ENCODE assay signal across 21 cellular contexts in genomic region chrX:13687203-13687602, GRCh38. TPM values are rescaled to one million over a fixed set of nuclear protein-coding genes. Genes with fewer than 3 reads are reported as not detected.
DNase-seq lines count a peak whose midpoint lies in the region; ATAC-seq, FAIRE-seq and TF ChIP-seq lines count a peak whose summit lies in the region.
"Had no signal": no experiment of that assay in that cellular context is flagged by ENCODE, and none has a peak within 500 bp of the region (broad histone marks: within the 10 kb centered on the region; RNA-seq: fewer than 3 reads in every experiment).

No MANE protein-coding gene starts in this region.

- TF ChIP-seq POLR2A in K562 (conservative IDR thresholded peaks at IDR 0.05) = no peak

- no peaks in the 10 kb centered on the region for H3K9me1 ChIP-seq in K562 (ENCODE audit: control insufficient read depth, insufficient read depth, low read length)

- DNase-seq in activated naive CD4-positive, alpha-beta T cell treated with anti-CD3 and anti-CD28 coated beads for 36 hours = no peak
- no peak for DNase-seq in activated naive CD4-positive, alpha-beta T cell (lab: John Stamatoyannopoulos, UW)
- DNase-seq in OCI-M1 (lab: John Stamatoyannopoulos, UW) = peak; percentile 38
- DNase-seq in K562 (ENCODE audit: extremely low read depth in 1 of 4, low spot score in 3 of 4) = no peak
- DNase-seq in AG20443 (ENCODE audit: low spot score) = no peak
- DNase-seq: erythroblast, HCEC 1CT, left cardiac atrium, mammary epithelial cell, NCI-H1417, NCI-H2081 treated with DMSO at 0.1 percent for 48 hours, NCI-H446, NCI-H82, SK-N-SH, substantia nigra, T-helper 9 cell, WERI-Rb-1 had no signal

- H3K27ac ChIP-seq in K562 (ENCODE audit: extremely low read depth, low read depth, low read length) = no peak overlapping the region
- H3K27ac ChIP-seq: BLaER1 treated with 17β-estradiol and CSF1 and Interleukin-3, amounts not matched to agents 10 nM and 100 nM; WERI-Rb-1 had no signal

- no peaks in the 10 kb centered on the region for H3K36me3 ChIP-seq in K562 (ENCODE audit: control insufficient read depth, insufficient read depth, low read length)
- H3K36me3 ChIP-seq: BLaER1 treated with 17β-estradiol and CSF1 and Interleukin-3, amounts not matched to agents 10 nM and 100 nM had no signal

- peaks cover 50% of the 10 kb centered on the region for H3K4me1 Mint-ChIP-seq in activated naive CD4-positive, alpha-beta T cell treated with anti-CD3 and anti-CD28 coated beads for 36 hours (ENCODE audit: low read depth)

- no TSS peak for BruUV-seq in K562 (replicated peaks; lab: Mats Ljungman, UMichigan)

- H3K9me3 ChIP-seq in K562 (replicated peaks; ENCODE audit: control insufficient read depth, insufficient read depth, low read depth, low read length) = no peaks in the 10 kb centered on the region

- POLR2A ChIA-PET in K562 (lab: Yijun Ruan, JAX) = interaction anchor here (0.6 to 1.9 kb wide), 2 partner anchors 10 to 391 kb away, joined by 3 to 6 read pairs; no protein-coding TSS in a partner anchor

- H3K4me1 ChIP-seq in K562 (replicated peaks in 1 of 2; ENCODE audit: control insufficient read depth in 2 of 2, insufficient read depth in 2 of 2, low read length in 2 of 2) = peaks cover 6 to 9% of the 10 kb centered on the region in 2 experiments; a peak in 2 of 5 replicates

- TF ChIP-seq RAD21 in K562 (CRISPR knock-in tag; conservative IDR thresholded peaks at IDR 0.05 in 1 of 2, IDR thresholded peaks at IDR 0.05 in 1 of 2) = no peak

- CTCF ChIA-PET in activated naive CD4-positive, alpha-beta T cell treated with anti-CD3 and anti-CD28 coated beads for 36 hours (lab: Charles Lee) = interaction anchor here (0.7 to 2.0 kb wide), 3 partner anchors 18 to 48 kb away, joined by 3 to 8 read pairs (median 5); partner anchors contain the start of genes OFD1 and TRAPPC2
- CTCF ChIA-PET in K562 (lab: Yijun Ruan, JAX; ENCODE audit: low intra/inter-chr PET ratio) = no interaction called here

- FAIRE-seq in K562 (lab: Jason Lieb, UNC) = no peak

- no peaks in the 10 kb centered on the region for H3K27me3 Mint-ChIP-seq in activated naive CD4-positive, alpha-beta T cell treated with anti-CD3 and anti-CD28 coated beads for 36 hours (ENCODE audit: low read depth)

- no peak overlapping the region for H3K4me3 Mint-ChIP-seq in activated naive CD4-positive, alpha-beta T cell treated with anti-CD3 and anti-CD28 coated beads for 36 hours

- H3K9me3 Mint-ChIP-seq in activated naive CD4-positive, alpha-beta T cell treated with anti-CD3 and anti-CD28 coated beads for 36 hours = no peaks in the 10 kb centered on the region

- peak overlapping the region; percentile 96 for H3K27ac Mint-ChIP-seq in activated naive CD4-positive, alpha-beta T cell treated with anti-CD3 and anti-CD28 coated beads for 36 hours
- H3K27ac Mint-ChIP-seq: brain had no signal

- TF ChIP-seq EP300 in K562 (IDR thresholded peaks at IDR 0.05; ENCODE audit: low read length) = no peak

- in situ Hi-C loops in K562 (cut with MboI) = no loop called here

- H3K36me3 Mint-ChIP-seq in activated naive CD4-positive, alpha-beta T cell treated with anti-CD3 and anti-CD28 coated beads for 36 hours (ENCODE audit: low read depth) = peaks cover 8% of the 10 kb centered on the region

- no peak overlapping the region for H3K4me3 ChIP-seq in K562
- H3K4me3 ChIP-seq: BLaER1 treated with 17β-estradiol and CSF1 and Interleukin-3, amounts not matched to agents 10 nM and 100 nM had no signal

- H3K4me2 ChIP-seq in K562 (ENCODE audit: insufficient read depth, low read length) = no peak overlapping the region
- H3K4me2 ChIP-seq: SK-N-SH had no signal

- H3K27me3 ChIP-seq in K562 (ENCODE audit: control insufficient read depth in 2 of 2, insufficient read depth in 2 of 2, low read length in 2 of 2) = no peaks in the 10 kb centered on the region

- WGBS in K562 (ENCODE audit: insufficient coverage, low coverage, missing lambda C conversion rate) = 11% methylated on average over 1 of the region's 1 CpG

- peaks cover 30% of the 10 kb centered on the region for H3K79me2 ChIP-seq in K562 (ENCODE audit: control insufficient read depth, insufficient read depth, low read length)

- no peaks in the 10 kb centered on the region for H4K20me1 ChIP-seq in K562 (replicated peaks; ENCODE audit: control insufficient read depth, insufficient read depth, low read length)

- no peak for TF ChIP-seq CTCF in K562 (IDR thresholded peaks at IDR 0.05 in 2 of 3, conservative IDR thresholded peaks at IDR 0.05 in 1 of 3; ENCODE audit: insufficient read depth in 2 of 3, low read depth in 1 of 3, low read length in 3 of 3)

- intact Hi-C loops in activated naive CD4-positive, alpha-beta T cell treated with anti-CD3 and anti-CD28 coated beads for 36 hours (cut with micrococcal nuclease) = loop anchor here (5.0 kb wide), 2 partner anchors 595 to 735 kb away; no protein-coding TSS in a partner anchor
- intact Hi-C loops in K562 (cut with micrococcal nuclease) = no loop called here

- ATAC-seq in K562 = no peak
- no peak for ATAC-seq in HG03175 (IDR thresholded peaks at IDR 0.05; ENCODE audit: unreplicated experiment)
- ATAC-seq in HG02840 (IDR thresholded peaks at IDR 0.05; ENCODE audit: low FRiP score, unreplicated experiment) = no peak
- ATAC-seq: left cardiac atrium had no signal

- peak overlapping the region; percentile 51; the same call in 1 of the 2 replicates for H2AFZ ChIP-seq in K562 (ENCODE audit: low read depth, low read length)

- no peak overlapping the region for H3K9ac ChIP-seq in K562 (ENCODE audit: insufficient read depth in 1 of 2, low read depth in 2 of 2, low read length in 2 of 2)
- H3K9ac ChIP-seq: BLaER1 treated with 17β-estradiol and CSF1 and Interleukin-3, amounts not matched to agents 10 nM and 100 nM; SK-N-SH had no signal

RNA-seq across cellular contexts. Expression of gene RAB9A, which starts 1.7 kb away (rescaled TPM):
- total RNA-seq in activated naive CD4-positive, alpha-beta T cell treated with anti-CD3 and anti-CD28 coated beads for 36 hours = 10 to 100 TPM; 22.8 to 23.3 TPM
- total RNA-seq in K562 (2011; cell fraction: chromatin; rRNA removed; ENCODE audit: low replicate concordance) = 5.0 and 12.8 TPM in 2 replicates
- 2.5 and 5.3 TPM in 2 replicates for total RNA-seq in K562 (2011; cell fraction: nucleolus; rRNA removed)
- total RNA-seq in K562 (2011; cell fraction: nucleoplasm; rRNA removed) = 6.5 and 10.2 TPM in 2 replicates
- total RNA-seq in K562 (2014; rRNA removed) (13.5 and 17.3 TPM in 2 replicates), K562 (2014; rRNA removed; fragmentation: Illumina TruSeq; extraction: Trizol) (19.0 and 19.7 TPM in 2 replicates), K562 (2015; rRNA removed; fragmentation: Illumina TruSeq; extraction: Trizol) (17.7 and 18.4 TPM in 2 replicates), K562 (2021) (17.8 and 18.3 TPM in 2 replicates)
- polyA plus RNA-seq in K562 (2011; rRNA removed) (13.5 and 16.1 TPM in 2 replicates), K562 (2014; fragmentation: Illumina TruSeq; extraction: Trizol) (17.6 and 20.5 TPM in 2 replicates), K562 (2014; fragmentation: Nextera tagmentation; extraction: Ambion mirVana) (10 to 100 TPM; 14.8 to 15.5 TPM), K562 (2014; rRNA removed) (19.2 and 20.8 TPM in 2 replicates)
- polyA plus RNA-seq in K562 (2011; cell fraction: cytosol; rRNA removed) = 6.9 and 12.9 TPM in 2 replicates
- 5.0 and 8.8 TPM in 2 replicates for polyA plus RNA-seq in K562 (2011; cell fraction: nucleus; rRNA removed)
- polyA plus RNA-seq in K562 (2012) = 13.8 and 15.4 TPM in 2 replicates
- 12.5 and 18.7 TPM in 2 replicates for polyA minus RNA-seq in K562 (2011; rRNA and poly(A)+ RNA removed)
- 3.2 and 5.9 TPM in 2 replicates for polyA minus RNA-seq in K562 (2011; cell fraction: cytosol; rRNA and poly(A)+ RNA removed)
- polyA minus RNA-seq in K562 (2011; cell fraction: nucleus; rRNA and poly(A)+ RNA removed) = 2.8 and 3.9 TPM in 2 replicates

RNA-seq across cellular contexts. Expression of gene TCEANC, which starts 34.3 kb away (rescaled TPM):
- 1 to 10 TPM; 2.5 to 2.7 TPM for total RNA-seq in activated naive CD4-positive, alpha-beta T cell treated with anti-CD3 and anti-CD28 coated beads for 36 hours
- 3.6 and 6.2 TPM in 2 replicates for total RNA-seq in K562 (2011; cell fraction: chromatin; rRNA removed; ENCODE audit: low replicate concordance)
- total RNA-seq in K562 (2011; cell fraction: nucleolus; rRNA removed) = 2.2 and 2.9 TPM in 2 replicates
- 3.7 and 5.6 TPM in 2 replicates for total RNA-seq in K562 (2011; cell fraction: nucleoplasm; rRNA removed)
- 0.98 and 1.2 TPM in 2 replicates for total RNA-seq in K562 (2014; rRNA removed)
- 2.2 and 2.4 TPM in 2 replicates for total RNA-seq in K562 (2014; rRNA removed; fragmentation: Illumina TruSeq; extraction: Trizol)
- 2.0 and 2.2 TPM in 2 replicates for total RNA-seq in K562 (2015; rRNA removed; fragmentation: Illumina TruSeq; extraction: Trizol)
- 1.5 and 1.9 TPM in 2 replicates for total RNA-seq in K562 (2021)
- polyA plus RNA-seq in K562 (2011; rRNA removed) = 2.5 and 2.8 TPM in 2 replicates
- polyA plus RNA-seq in K562 (2011; cell fraction: cytosol; rRNA removed) = 0.48 and 0.88 TPM in 2 replicates
- polyA plus RNA-seq in K562 (2011; cell fraction: nucleus; rRNA removed) = 1.5 and 3.1 TPM in 2 replicates
- 0.91 and 1.6 TPM in 2 replicates for polyA plus RNA-seq in K562 (2012)
- 1.7 and 2.0 TPM in 2 replicates for polyA plus RNA-seq in K562 (2014; fragmentation: Illumina TruSeq; extraction: Trizol)
- polyA plus RNA-seq in K562 (2014; fragmentation: Nextera tagmentation; extraction: Ambion mirVana) = 1 to 10 TPM; 2.0 to 2.3 TPM
- polyA plus RNA-seq in K562 (2014; rRNA removed) = 1.6 and 1.7 TPM in 2 replicates
- 3.5 and 7.0 TPM in 2 replicates for polyA minus RNA-seq in K562 (2011; rRNA and poly(A)+ RNA removed)
- 0.91 and 1.0 TPM in 2 replicates for polyA minus RNA-seq in K562 (2011; cell fraction: cytosol; rRNA and poly(A)+ RNA removed)
- 0.94 and 4.8 TPM in 2 replicates for polyA minus RNA-seq in K562 (2011; cell fraction: nucleus; rRNA and poly(A)+ RNA removed)

RNA-seq across cellular contexts. Expression of gene TRAPPC2, which starts 47.2 kb away (rescaled TPM):
- 10 to 100 TPM in 1 of 2 experiments, 1 to 10 TPM in 1; 9.6 to 10.7 TPM for total RNA-seq in activated naive CD4-positive, alpha-beta T cell treated with anti-CD3 and anti-CD28 coated beads for 36 hours
- total RNA-seq in K562 (2011; cell fraction: chromatin; rRNA removed; ENCODE audit: low replicate concordance) = 34.3 and 60.2 TPM in 2 replicates
- total RNA-seq in K562 (2011; cell fraction: nucleolus; rRNA removed) = 23.8 and 24.1 TPM in 2 replicates
- 38.8 and 60.5 TPM in 2 replicates for total RNA-seq in K562 (2011; cell fraction: nucleoplasm; rRNA removed)
- total RNA-seq in K562 (2014; rRNA removed) = 10.3 and 15.3 TPM in 2 replicates
- 26.1 and 31.1 TPM in 2 replicates for total RNA-seq in K562 (2014; rRNA removed; fragmentation: Illumina TruSeq; extraction: Trizol)
- 20.0 and 20.6 TPM in 2 replicates for total RNA-seq in K562 (2015; rRNA removed; fragmentation: Illumina TruSeq; extraction: Trizol)
- 15.6 and 18.6 TPM in 2 replicates for total RNA-seq in K562 (2021)
- polyA plus RNA-seq in K562 (2011; rRNA removed) = 20.5 and 21.8 TPM in 2 replicates
- 6.1 and 14.6 TPM in 2 replicates for polyA plus RNA-seq in K562 (2011; cell fraction: cytosol; rRNA removed)
- polyA plus RNA-seq in K562 (2011; cell fraction: nucleus; rRNA removed) = 17.4 and 17.5 TPM in 2 replicates
- polyA plus RNA-seq in K562 (2012) = 12.5 and 13.6 TPM in 2 replicates
- 13.1 and 13.7 TPM in 2 replicates for polyA plus RNA-seq in K562 (2014; fragmentation: Illumina TruSeq; extraction: Trizol)
- 10 to 100 TPM; 18.0 to 30.6 TPM for polyA plus RNA-seq in K562 (2014; fragmentation: Nextera tagmentation; extraction: Ambion mirVana)
- polyA plus RNA-seq in K562 (2014; rRNA removed) = 15.8 and 15.9 TPM in 2 replicates
- polyA minus RNA-seq in K562 (2011; rRNA and poly(A)+ RNA removed) = 13.3 and 17.2 TPM in 2 replicates
- 13.4 and 14.0 TPM in 2 replicates for polyA minus RNA-seq in K562 (2011; cell fraction: cytosol; rRNA and poly(A)+ RNA removed)
- 9.6 and 18.8 TPM in 2 replicates for polyA minus RNA-seq in K562 (2011; cell fraction: nucleus; rRNA and poly(A)+ RNA removed)

RNA-seq across cellular contexts. Expression of gene OFD1, which starts 47.3 kb away (rescaled TPM):
- total RNA-seq in activated naive CD4-positive, alpha-beta T cell treated with anti-CD3 and anti-CD28 coated beads for 36 hours = 10 to 100 TPM; 25.3 to 26.2 TPM
- total RNA-seq in K562 (2011; cell fraction: chromatin; rRNA removed; ENCODE audit: low replicate concordance) = 29.4 and 85.0 TPM in 2 replicates
- total RNA-seq in K562 (2011; cell fraction: nucleolus; rRNA removed) = 26.2 and 28.7 TPM in 2 replicates
- total RNA-seq in K562 (2011; cell fraction: nucleoplasm; rRNA removed) = 27.1 and 29.2 TPM in 2 replicates
- 20.9 and 24.7 TPM in 2 replicates for total RNA-seq in K562 (2014; rRNA removed)
- total RNA-seq in K562 (2014; rRNA removed; fragmentation: Illumina TruSeq; extraction: Trizol) = 33.3 and 38.8 TPM in 2 replicates
- 31.3 and 33.9 TPM in 2 replicates for total RNA-seq in K562 (2015; rRNA removed; fragmentation: Illumina TruSeq; extraction: Trizol)
- total RNA-seq in K562 (2021) = 26.0 and 26.1 TPM in 2 replicates
- polyA plus RNA-seq in K562 (2011; rRNA removed) = 28.2 and 30.2 TPM in 2 replicates
- polyA plus RNA-seq in K562 (2011; cell fraction: cytosol; rRNA removed) = 8.4 and 11.1 TPM in 2 replicates
- polyA plus RNA-seq in K562 (2011; cell fraction: nucleus; rRNA removed) = 75.5 and 89.4 TPM in 2 replicates
- polyA plus RNA-seq in K562 (2012) = 20.2 and 23.8 TPM in 2 replicates
- polyA plus RNA-seq in K562 (2014; fragmentation: Illumina TruSeq; extraction: Trizol) = 23.4 and 30.1 TPM in 2 replicates
- polyA plus RNA-seq in K562 (2014; fragmentation: Nextera tagmentation; extraction: Ambion mirVana) = 10 to 100 TPM; 22.0 to 49.1 TPM
- polyA plus RNA-seq in K562 (2014; rRNA removed) = 27.7 and 39.2 TPM in 2 replicates
- 18.3 and 22.4 TPM in 2 replicates for polyA minus RNA-seq in K562 (2011; rRNA and poly(A)+ RNA removed)
- 6.8 and 8.9 TPM in 2 replicates for polyA minus RNA-seq in K562 (2011; cell fraction: cytosol; rRNA and poly(A)+ RNA removed)
- polyA minus RNA-seq in K562 (2011; cell fraction: nucleus; rRNA and poly(A)+ RNA removed) = 45.1 and 70.2 TPM in 2 replicates
